In the genomic region with DNA sequence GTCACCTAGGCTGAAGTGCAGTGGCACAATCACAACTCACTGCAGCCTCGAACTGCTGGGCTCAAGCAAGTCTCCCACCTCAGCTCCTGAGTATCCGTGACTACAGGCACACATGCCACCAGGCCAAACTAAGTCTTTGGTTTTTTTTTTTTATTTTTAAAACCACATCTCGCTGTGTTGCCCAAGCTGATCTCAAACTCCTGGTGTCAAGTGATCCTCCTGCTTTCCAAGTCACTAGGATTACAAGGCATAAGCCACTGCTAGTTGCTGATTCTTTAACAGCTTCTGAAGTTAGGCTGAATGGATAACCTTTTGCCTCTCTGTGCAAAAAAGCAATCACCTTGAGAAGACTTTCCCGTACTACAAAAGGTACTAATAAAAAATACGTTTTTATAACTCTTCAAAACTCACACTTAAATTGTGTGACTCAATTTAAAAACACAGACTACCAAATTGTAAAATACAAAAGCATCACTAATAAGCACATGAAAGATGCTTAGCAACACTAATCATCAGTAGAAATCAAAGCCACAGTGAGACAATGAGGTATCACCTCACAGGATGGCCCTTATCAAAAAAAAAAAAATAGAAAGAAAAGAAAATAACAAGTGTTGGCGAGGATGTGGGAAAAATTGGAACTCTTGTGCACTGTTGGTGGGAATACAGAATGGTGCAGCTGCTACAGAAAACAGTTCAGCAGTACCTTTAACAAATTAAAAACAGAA, we compare ENCODE assay signal across 18 cellular contexts.
"Had no signal": no experiment of that assay in that cellular context is flagged by ENCODE, and none has a peak within 500 bp of the region (broad histone marks: within the 10 kb centered on the region; RNA-seq: fewer than 3 reads in every experiment).

No MANE protein-coding gene starts in this region.

- H3K9me3 ChIP-seq: colonic mucosa, ovary, testis, tibial nerve had no signal

- H3K27ac Mint-ChIP-seq: mesothelial cell of epicardium; natural killer cell; stimulated activated memory B cell treated with anti-CD40 and anti-IgM and Interleukin-4, amounts not matched to agents 10 μg/mL and 1 μg/mL and 100 μg/mL, for 72 hours; stimulated activated naive CD8-positive, alpha-beta T cell treated with anti-CD3 and anti-CD28 coated beads, Interleukin-15, amount 100 ng/mL, for 72 hours had no signal

- H3K4me1 Mint-ChIP-seq: natural killer cell; stimulated activated memory B cell treated with anti-CD40 and anti-IgM and Interleukin-4, amounts not matched to agents 10 μg/mL and 1 μg/mL and 100 μg/mL, for 72 hours; stimulated activated naive CD8-positive, alpha-beta T cell treated with anti-CD3 and anti-CD28 coated beads, Interleukin-15, amount 100 ng/mL, for 72 hours had no signal

- H3K36me3 ChIP-seq: colonic mucosa, ovary, tibial nerve had no signal

- FAIRE-seq: frontal cortex, islet of Langerhans had no signal

- H3K36me3 Mint-ChIP-seq: natural killer cell; stimulated activated memory B cell treated with anti-CD40 and anti-IgM and Interleukin-4, amounts not matched to agents 10 μg/mL and 1 μg/mL and 100 μg/mL, for 72 hours had no signal

- H3K4me3 ChIP-seq: colonic mucosa, heart right ventricle, ovary, testis, tibial nerve had no signal

- H3K27ac ChIP-seq: colonic mucosa, heart right ventricle, ovary, testis, tibial nerve had no signal

- DNase-seq: colonic mucosa; effector CD4-positive, alpha-beta T cell; heart right ventricle; hypothalamus; mammary epithelial cell; natural killer cell; ovary; right cardiac atrium; stimulated activated CD4-positive, alpha-beta T cell treated with anti-CD3 and anti-CD28 coated beads, Interleukin-4, amount 100 ng/mL, for 1 hour; stimulated activated naive CD8-positive, alpha-beta T cell treated with anti-CD3 and anti-CD28 coated beads, Interleukin-15, amount 100 ng/mL, for 72 hours; testis had no signal

- H3K9me3 Mint-ChIP-seq: natural killer cell; stimulated activated naive CD8-positive, alpha-beta T cell treated with anti-CD3 and anti-CD28 coated beads, Interleukin-15, amount 100 ng/mL, for 72 hours had no signal

- H3K4me3 Mint-ChIP-seq: mesothelial cell of epicardium; natural killer cell; neural crest cell; stimulated activated memory B cell treated with anti-CD40 and anti-IgM and Interleukin-4, amounts not matched to agents 10 μg/mL and 1 μg/mL and 100 μg/mL, for 72 hours; stimulated activated naive CD8-positive, alpha-beta T cell treated with anti-CD3 and anti-CD28 coated beads, Interleukin-15, amount 100 ng/mL, for 72 hours had no signal

- ATAC-seq: heart right ventricle; left lobe of liver; natural killer cell; right cardiac atrium; stimulated activated memory B cell treated with anti-CD40 and anti-IgM and Interleukin-4, amounts not matched to agents 10 μg/mL and 1 μg/mL and 100 μg/mL, for 72 hours; stimulated activated naive CD8-positive, alpha-beta T cell treated with anti-CD3 and anti-CD28 coated beads, Interleukin-15, amount 100 ng/mL, for 72 hours had no signal

- H3K4me1 ChIP-seq: colonic mucosa had no signal

- H3K27me3 ChIP-seq: colonic mucosa, heart right ventricle, ovary, testis, tibial nerve had no signal
